Comparison of ENCODE assay signal across 21 cellular contexts in the genomic region with DNA sequence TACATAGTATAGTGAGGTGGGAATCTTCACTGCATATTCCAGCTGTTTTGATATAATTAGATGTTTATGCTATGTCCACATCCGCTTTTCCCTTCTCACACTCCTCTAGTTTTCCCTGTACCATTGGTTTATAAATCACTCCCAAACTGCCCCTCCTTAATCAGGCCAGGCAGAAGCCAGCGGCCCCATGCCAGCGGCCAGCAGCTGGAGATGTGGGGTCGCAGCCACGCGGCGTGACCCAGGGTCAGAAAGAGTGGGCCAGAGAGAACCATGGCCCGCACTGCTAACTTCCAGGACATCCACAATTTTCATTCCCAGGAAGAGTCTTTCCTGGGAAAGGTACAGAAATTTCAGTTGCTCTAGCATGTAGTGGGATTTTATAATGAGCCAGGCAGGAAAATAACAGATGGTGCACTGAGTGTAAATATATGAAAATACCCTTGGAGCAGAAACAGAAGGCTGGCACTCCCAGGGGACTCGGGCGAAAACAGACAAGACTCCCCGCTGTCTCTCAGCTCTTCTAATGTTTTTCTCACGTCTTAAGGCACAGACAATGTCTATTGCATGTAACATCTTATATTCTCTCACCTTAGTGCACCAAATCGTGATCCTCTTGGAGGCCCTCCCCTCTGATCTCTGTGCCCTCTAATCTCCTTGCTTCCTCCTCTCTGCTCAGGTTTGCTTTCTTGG.
"Had no signal": no experiment of that assay in that cellular context is flagged by ENCODE, and none has a peak within 500 bp of the region (broad histone marks: within the 10 kb centered on the region; RNA-seq: fewer than 3 reads in every experiment).

No MANE protein-coding gene starts in this region.

- H3K36me3 ChIP-seq: brain microvascular endothelial cell, gastrocnemius medialis, heart left ventricle, left ventricle myocardium inferior, thoracic aorta, upper lobe of left lung had no signal

- H3K4me3 Mint-ChIP-seq: activated CD8-positive, alpha-beta T cell treated with anti-CD3 and anti-CD28 coated beads, Interleukin-2, amount 10 ng/mL, durations not matched to agents 7 days and 5 days; activated T-cell treated with anti-CD3 and anti-CD28 coated beads, Interleukin-2, amount 50 U/mL, for 4 hours; nephron progenitor cell; stimulated activated naive B cell treated with anti-CD40 and anti-IgM and Interleukin-4, amounts not matched to agents 10 μg/mL and 1 μg/mL and 100 μg/mL, for 72 hours had no signal

- H3K27me3 Mint-ChIP-seq: stimulated activated naive B cell treated with anti-CD40 and anti-IgM and Interleukin-4, amounts not matched to agents 10 μg/mL and 1 μg/mL and 100 μg/mL, for 72 hours had no signal

- H3K27ac ChIP-seq: brain microvascular endothelial cell, gastrocnemius medialis, heart left ventricle, left ventricle myocardium inferior, thoracic aorta, upper lobe of left lung had no signal

- H3K36me3 Mint-ChIP-seq: stimulated activated naive B cell treated with anti-CD40 and anti-IgM and Interleukin-4, amounts not matched to agents 10 μg/mL and 1 μg/mL and 100 μg/mL, for 72 hours had no signal

- H3K4me1 Mint-ChIP-seq: stimulated activated naive B cell treated with anti-CD40 and anti-IgM and Interleukin-4, amounts not matched to agents 10 μg/mL and 1 μg/mL and 100 μg/mL, for 72 hours had no signal

- H3K4me3 ChIP-seq: gastrocnemius medialis, heart left ventricle, left ventricle myocardium inferior, thoracic aorta, upper lobe of left lung had no signal

- DNase-seq: activated CD4-positive, alpha-beta T cell treated with anti-CD3 and anti-CD28 coated beads for 48 hours; activated CD4-positive, CD25-positive, alpha-beta regulatory T cell; activated CD8-positive, alpha-beta T cell treated with anti-CD3 and anti-CD28 coated beads, Interleukin-2, amount 10 ng/mL, durations not matched to agents 7 days and 5 days; activated effector memory CD4-positive, alpha-beta T cell treated with Interleukin-2 at 50 U/mL for 16 hours; activated naive CD4-positive, alpha-beta T cell treated with anti-CD3 and anti-CD28 coated beads, Interleukin-2, amount 50 U/mL, for 16 hours; activated T-cell treated with anti-CD3 and anti-CD28 coated beads, Interleukin-2, amount 50 U/mL, for 4 hours; aorta; brain microvascular endothelial cell; cerebellar nuclear complex; effector CD4-positive, alpha-beta T cell; gastrocnemius medialis; heart left ventricle; left ventricle myocardium inferior; mammary epithelial cell; nephron progenitor cell; nucleus accumbens; posterior cingulate gyrus; stimulated activated naive B cell treated with anti-CD40 and anti-IgM and Interleukin-4, amounts not matched to agents 10 μg/mL and 1 μg/mL and 100 μg/mL, for 72 hours; T1000 had no signal

- H3K27ac Mint-ChIP-seq: activated CD8-positive, alpha-beta T cell treated with anti-CD3 and anti-CD28 coated beads, Interleukin-2, amount 10 ng/mL, durations not matched to agents 7 days and 5 days; stimulated activated naive B cell treated with anti-CD40 and anti-IgM and Interleukin-4, amounts not matched to agents 10 μg/mL and 1 μg/mL and 100 μg/mL, for 72 hours had no signal

- ATAC-seq: activated CD8-positive, alpha-beta T cell treated with anti-CD3 and anti-CD28 coated beads, Interleukin-2, amount 10 ng/mL, durations not matched to agents 7 days and 5 days; activated T-cell treated with anti-CD3 and anti-CD28 coated beads, Interleukin-2, amount 50 U/mL, for 4 hours; gastrocnemius medialis; heart left ventricle; stimulated activated naive B cell treated with anti-CD40 and anti-IgM and Interleukin-4, amounts not matched to agents 10 μg/mL and 1 μg/mL and 100 μg/mL, for 72 hours had no signal

- H3K27me3 ChIP-seq: brain microvascular endothelial cell, gastrocnemius medialis, heart left ventricle, upper lobe of left lung had no signal

- H3K4me1 ChIP-seq: gastrocnemius medialis, heart left ventricle, left ventricle myocardium inferior, upper lobe of left lung had no signal

- H3K9me3 ChIP-seq: gastrocnemius medialis, thoracic aorta had no signal
